Comparison of ENCODE assay signal across 8 cellular contexts in genomic region chr15:80695911-80696651, GRCh38. TPM values are rescaled to one million over a fixed set of nuclear protein-coding genes. Genes with fewer than 3 reads are reported as not detected.
DNase-seq lines count a peak whose midpoint lies in the region; ATAC-seq and TF ChIP-seq lines count a peak whose summit lies in the region.

No MANE protein-coding gene starts in this region.

- H3K27me3 Mint-ChIP-seq in Calu3 (ENCODE audit: unreplicated experiment), result no peaks in the 10 kb centered on the region
- peaks cover 50% of the 10 kb centered on the region for H3K27me3 Mint-ChIP-seq in T-helper 2 cell treated with Interferon-gamma antibody and Interleukin-4, amounts not matched to agents 5 μg/mL and 100 μg/mL, for 36 hours (ENCODE audit: low read depth)
- peaks cover 26% of the 10 kb centered on the region for H3K27me3 Mint-ChIP-seq in dendritic cell treated with granulocyte-macrophage colony-stimulating factor and Interleukin-4, amounts not matched to agents 40 ng/mL and 50 ng/mL, for 4 days
- H3K27me3 Mint-ChIP-seq in memory B cell, result peaks cover 5% of the 10 kb centered on the region

- DNase-seq in Calu3 (peak; percentile 81), memory B cell (ENCODE audit: low spot score in 2 of 2) (peak in 1 of 2 donors; percentile 15), substantia nigra (lab: John Stamatoyannopoulos, UW) (peak in 6 of 49 donors; percentile 5 to 65 (median 8)), NCI-H345 (lab: John Stamatoyannopoulos, UW) (no peak), NCI-H446 treated with DMSO at 0.1 percent for 48 hours (lab: John Stamatoyannopoulos, UW) (no peak)
- DNase-seq in T-helper 2 cell treated with Interferon-gamma antibody and Interleukin-4, amounts not matched to agents 5 μg/mL and 100 μg/mL, for 36 hours (ENCODE audit: low spot score), result no peak

- peak; percentile 59 for TF ChIP-seq CTCF in Calu3 (IDR thresholded peaks at IDR 0.05; ENCODE audit: unreplicated experiment)

- peaks cover 2% of the 10 kb centered on the region for H3K9me3 Mint-ChIP-seq in Calu3 (ENCODE audit: low read depth, unreplicated experiment)
- no peaks in the 10 kb centered on the region for H3K9me3 Mint-ChIP-seq in T-helper 2 cell treated with Interferon-gamma antibody and Interleukin-4, amounts not matched to agents 5 μg/mL and 100 μg/mL, for 36 hours
- H3K9me3 Mint-ChIP-seq in dendritic cell treated with granulocyte-macrophage colony-stimulating factor and Interleukin-4, amounts not matched to agents 40 ng/mL and 50 ng/mL, for 4 days, result no peaks in the 10 kb centered on the region
- no peaks in the 10 kb centered on the region for H3K9me3 Mint-ChIP-seq in memory B cell

- H3K4me3 Mint-ChIP-seq in Calu3 (ENCODE audit: low read depth, unreplicated experiment) (peak overlapping the region; percentile 91), memory B cell (peak overlapping the region; percentile 92)
- peak overlapping the region; percentile 86 for H3K4me3 Mint-ChIP-seq in T-helper 2 cell treated with Interferon-gamma antibody and Interleukin-4, amounts not matched to agents 5 μg/mL and 100 μg/mL, for 36 hours
- H3K4me3 Mint-ChIP-seq in dendritic cell treated with granulocyte-macrophage colony-stimulating factor and Interleukin-4, amounts not matched to agents 40 ng/mL and 50 ng/mL, for 4 days, result peak overlapping the region; percentile 78

- no TSS peak for BruUV-seq in Calu3 (replicated peaks; lab: Mats Ljungman, UMichigan)

- H3K27ac Mint-ChIP-seq in Calu3 (ENCODE audit: unreplicated experiment), result peak overlapping the region; percentile 92
- peak overlapping the region; percentile 79 for H3K27ac Mint-ChIP-seq in T-helper 2 cell treated with Interferon-gamma antibody and Interleukin-4, amounts not matched to agents 5 μg/mL and 100 μg/mL, for 36 hours
- peak overlapping the region; percentile 45 for H3K27ac Mint-ChIP-seq in dendritic cell treated with granulocyte-macrophage colony-stimulating factor and Interleukin-4, amounts not matched to agents 40 ng/mL and 50 ng/mL, for 4 days
- H3K27ac Mint-ChIP-seq in memory B cell, result peak overlapping the region; percentile 73

- ATAC-seq in HG03135 (IDR thresholded peaks at IDR 0.05; ENCODE audit: unreplicated experiment) (peak; percentile 20), memory B cell (ENCODE audit: low read depth) (peak; percentile 19)

- CTCF ChIA-PET in Calu3 (lab: Charles Lee), result interaction anchor here (0.6 to 4.4 kb wide), 13 partner anchors 9 to 726 kb away, joined by 3 to 26 read pairs (median 5); no protein-coding TSS in a partner anchor

- H3K36me3 Mint-ChIP-seq in Calu3 (ENCODE audit: insufficient read depth, unreplicated experiment) (peaks cover 50% of the 10 kb centered on the region), memory B cell (no peaks in the 10 kb centered on the region)
- H3K36me3 Mint-ChIP-seq in T-helper 2 cell treated with Interferon-gamma antibody and Interleukin-4, amounts not matched to agents 5 μg/mL and 100 μg/mL, for 36 hours (ENCODE audit: low read depth), result no peaks in the 10 kb centered on the region
- no peaks in the 10 kb centered on the region for H3K36me3 Mint-ChIP-seq in dendritic cell treated with granulocyte-macrophage colony-stimulating factor and Interleukin-4, amounts not matched to agents 40 ng/mL and 50 ng/mL, for 4 days (ENCODE audit: low read depth)

- H3K4me1 Mint-ChIP-seq in Calu3 (ENCODE audit: low read depth, unreplicated experiment) (peaks cover 44% of the 10 kb centered on the region), memory B cell (peaks cover 9% of the 10 kb centered on the region)
- H3K4me1 Mint-ChIP-seq in T-helper 2 cell treated with Interferon-gamma antibody and Interleukin-4, amounts not matched to agents 5 μg/mL and 100 μg/mL, for 36 hours (ENCODE audit: low read depth), result peaks cover 15% of the 10 kb centered on the region
- peaks cover 22% of the 10 kb centered on the region for H3K4me1 Mint-ChIP-seq in dendritic cell treated with granulocyte-macrophage colony-stimulating factor and Interleukin-4, amounts not matched to agents 40 ng/mL and 50 ng/mL, for 4 days (ENCODE audit: low read depth)

- intact Hi-C loops in Calu3 (cut with micrococcal nuclease; ENCODE audit: unreplicated experiment), result loop anchor here (5.0 to 10.0 kb wide), 4 partner anchors 46 to 239 kb away; no protein-coding TSS in a partner anchor
- intact Hi-C loops in dendritic cell treated with granulocyte-macrophage colony-stimulating factor and Interleukin-4, amounts not matched to agents 40 ng/mL and 50 ng/mL, for 4 days (cut with micrococcal nuclease), result loop anchor here (10.0 kb wide), 1 partner anchor 79 kb away; the partner anchor contains the start of gene CEMIP

- H3K27ac ChIP-seq in substantia nigra (ENCODE audit: low read depth, low read length, poor library complexity, severe bottlenecking), result peak overlapping the region; percentile 32

RNA-seq across cellular contexts. Expression of gene ABHD17C, which starts 1.0 kb away (rescaled TPM):
- 69.4 and 69.7 TPM in 2 replicates for total RNA-seq in Calu3 (2022)
